Comparison of ENCODE assay signal across 10 cellular contexts in genomic region chr1:211938473-211939080, GRCh38.
DNase-seq lines count a peak whose midpoint lies in the region; ATAC-seq, FAIRE-seq and TF ChIP-seq lines count a peak whose summit lies in the region.
"Had no signal": no experiment of that assay in that cellular context is flagged by ENCODE, and none has a peak within 500 bp of the region (broad histone marks: within the 10 kb centered on the region; RNA-seq: fewer than 3 reads in every experiment).

No MANE protein-coding gene starts in this region.

- 58% methylated on average over 3 of the region's 3 CpGs for WGBS in hepatocyte (ENCODE audit: low lambda C conversion rate, missing lambda C conversion rate)
- WGBS in trophoblast cell (ENCODE audit: extremely low coverage, insufficient coverage, insufficient read length), result no CpG with 5 or more reads among the region's 3 CpGs

- H4K20me1 ChIP-seq in OCI-LY3 (ENCODE audit: insufficient read depth, low read length), result no peaks in the 10 kb centered on the region
- H4K20me1 ChIP-seq in hepatocyte (ENCODE audit: insufficient read depth, poor library complexity, severe bottlenecking), result no peaks in the 10 kb centered on the region

- peaks cover 69% of the 10 kb centered on the region for H3K4me1 ChIP-seq in OCI-LY3 (ENCODE audit: low read length)
- H3K4me1 ChIP-seq in hepatocyte (ENCODE audit: insufficient read depth), result no peaks in the 10 kb centered on the region
- no peaks in the 10 kb centered on the region for H3K4me1 ChIP-seq in trophoblast cell (ENCODE audit: control insufficient read depth in 1 of 2, insufficient read depth in 2 of 2, low read length in 2 of 2)

- no peak overlapping the region for H2BK12ac ChIP-seq in trophoblast cell (ENCODE audit: low read length)

- TF ChIP-seq CTCF in OCI-LY3 (IDR thresholded peaks at IDR 0.05; ENCODE audit: low read depth, low read length) (no peak), hepatocyte (IDR thresholded peaks at IDR 0.05; ENCODE audit: poor library complexity) (no peak)

- no peak overlapping the region for H2AK5ac ChIP-seq in trophoblast cell (ENCODE audit: low read length)

- peak; percentile 21 for FAIRE-seq in A204.1 (lab: Jason Lieb, UNC)

- no peak for DNase-seq in hepatocyte (ENCODE audit: low spot score)
- DNase-seq in activated CD4-positive, CD25-positive, alpha-beta regulatory T cell treated with anti-CD3 and anti-CD28 coated beads, Interleukin-2, amount 50 U/mL, for 72 hours, result no peak
- no peak for DNase-seq in NCI-H2029 treated with DMSO at 0.1 percent for 48 hours (lab: John Stamatoyannopoulos, UW)
- no peak for DNase-seq in trophoblast cell

- H3K4me3 ChIP-seq in OCI-LY3 (ENCODE audit: low read length), result peak overlapping the region; percentile 52
- no peak overlapping the region for H3K4me3 ChIP-seq in hepatocyte
- no peak overlapping the region for H3K4me3 ChIP-seq in trophoblast cell (ENCODE audit: low read depth, low read length)

- no peak overlapping the region for H2BK5ac ChIP-seq in trophoblast cell (ENCODE audit: low read depth, low read length, poor library complexity)

- H4K8ac ChIP-seq in trophoblast cell (ENCODE audit: low read depth, low read length), result no peak overlapping the region

- H4K91ac ChIP-seq in trophoblast cell (ENCODE audit: low read depth, low read length), result no peak overlapping the region

- no peak overlapping the region for H4K12ac ChIP-seq in trophoblast cell (ENCODE audit: low read depth, low read length)

- H2AFZ ChIP-seq in OCI-LY3 (ENCODE audit: low read depth, low read length) (no peak overlapping the region), hepatocyte (no peak overlapping the region), trophoblast cell (ENCODE audit: insufficient read depth, low read length, poor library complexity) (no peak overlapping the region)

- H2BK120ac ChIP-seq in trophoblast cell (ENCODE audit: insufficient read depth, low read length, poor library complexity), result no peak overlapping the region

- peaks cover 17% of the 10 kb centered on the region for H3K36me3 ChIP-seq in OCI-LY3 (replicated peaks; ENCODE audit: low read depth, low read length)
- no peaks in the 10 kb centered on the region for H3K36me3 ChIP-seq in hepatocyte (replicated peaks; ENCODE audit: insufficient read depth, low read depth)
- peaks cover 2% of the 10 kb centered on the region in 2 experiments for H3K36me3 ChIP-seq in trophoblast cell (ENCODE audit: control insufficient read depth in 1 of 2, insufficient read depth in 2 of 2, low read length in 2 of 2)

- H3K4me2 ChIP-seq in OCI-LY3 (ENCODE audit: low read length) (peak overlapping the region; percentile 75), hepatocyte (peak overlapping the region; percentile 41), trophoblast cell (ENCODE audit: low read length) (no peak overlapping the region)

- no peak overlapping the region for H3K14ac ChIP-seq in trophoblast cell (ENCODE audit: low read length)

- no peak overlapping the region for H3K23ac ChIP-seq in trophoblast cell (ENCODE audit: low read length)

- ATAC-seq in GM19397 (IDR thresholded peaks at IDR 0.05; ENCODE audit: unreplicated experiment) (peak; percentile 31), HG03521 (IDR thresholded peaks at IDR 0.05; ENCODE audit: unreplicated experiment) (no peak)
- ATAC-seq: Panc1; stimulated activated effector memory CD8-positive, alpha-beta T cell treated with anti-CD3 and anti-CD28 coated beads, Interleukin-12 subunit alpha, Interleukin-12 subunit beta, amount 100 ng/mL, for 72 hours had no signal

- H3K27ac ChIP-seq in OCI-LY3 (ENCODE audit: low read length) (peak overlapping the region; percentile 83), hepatocyte (no peak overlapping the region), trophoblast cell (ENCODE audit: low read depth, low read length) (no peak overlapping the region)

- H3K79me1 ChIP-seq in trophoblast cell (ENCODE audit: low read length), result no peaks in the 10 kb centered on the region

- no peak overlapping the region for H3K18ac ChIP-seq in trophoblast cell (ENCODE audit: low read length)

- no peak overlapping the region for H3K4ac ChIP-seq in trophoblast cell (ENCODE audit: low read depth, low read length)

- H3K27me3 ChIP-seq in OCI-LY3 (ENCODE audit: low read depth, low read length) (no peaks in the 10 kb centered on the region), hepatocyte (no peaks in the 10 kb centered on the region), trophoblast cell (ENCODE audit: insufficient read depth, low read length) (no peaks in the 10 kb centered on the region)

- H3K9me3 ChIP-seq in OCI-LY3 (ENCODE audit: insufficient read depth, low read length) (no peaks in the 10 kb centered on the region), hepatocyte (ENCODE audit: low read depth) (no peaks in the 10 kb centered on the region), trophoblast cell (ENCODE audit: insufficient read depth, low read depth, low read length) (no peaks in the 10 kb centered on the region)

- no peaks in the 10 kb centered on the region for H3K9me2 ChIP-seq in hepatocyte (replicated peaks; ENCODE audit: insufficient read depth)

- H3K79me2 ChIP-seq in OCI-LY3 (ENCODE audit: low read length) (no peaks in the 10 kb centered on the region), hepatocyte (no peaks in the 10 kb centered on the region), trophoblast cell (ENCODE audit: control insufficient read depth, insufficient read depth, low read length, poor library complexity) (no peaks in the 10 kb centered on the region)

- peak overlapping the region; percentile 17; the same call in 1 of the 2 replicates for H3K9ac ChIP-seq in OCI-LY3 (ENCODE audit: low read length)
- no peak overlapping the region for H3K9ac ChIP-seq in trophoblast cell (ENCODE audit: low read length)
